Comparison of ENCODE assay signal across 2 cellular contexts in the genomic region with DNA sequence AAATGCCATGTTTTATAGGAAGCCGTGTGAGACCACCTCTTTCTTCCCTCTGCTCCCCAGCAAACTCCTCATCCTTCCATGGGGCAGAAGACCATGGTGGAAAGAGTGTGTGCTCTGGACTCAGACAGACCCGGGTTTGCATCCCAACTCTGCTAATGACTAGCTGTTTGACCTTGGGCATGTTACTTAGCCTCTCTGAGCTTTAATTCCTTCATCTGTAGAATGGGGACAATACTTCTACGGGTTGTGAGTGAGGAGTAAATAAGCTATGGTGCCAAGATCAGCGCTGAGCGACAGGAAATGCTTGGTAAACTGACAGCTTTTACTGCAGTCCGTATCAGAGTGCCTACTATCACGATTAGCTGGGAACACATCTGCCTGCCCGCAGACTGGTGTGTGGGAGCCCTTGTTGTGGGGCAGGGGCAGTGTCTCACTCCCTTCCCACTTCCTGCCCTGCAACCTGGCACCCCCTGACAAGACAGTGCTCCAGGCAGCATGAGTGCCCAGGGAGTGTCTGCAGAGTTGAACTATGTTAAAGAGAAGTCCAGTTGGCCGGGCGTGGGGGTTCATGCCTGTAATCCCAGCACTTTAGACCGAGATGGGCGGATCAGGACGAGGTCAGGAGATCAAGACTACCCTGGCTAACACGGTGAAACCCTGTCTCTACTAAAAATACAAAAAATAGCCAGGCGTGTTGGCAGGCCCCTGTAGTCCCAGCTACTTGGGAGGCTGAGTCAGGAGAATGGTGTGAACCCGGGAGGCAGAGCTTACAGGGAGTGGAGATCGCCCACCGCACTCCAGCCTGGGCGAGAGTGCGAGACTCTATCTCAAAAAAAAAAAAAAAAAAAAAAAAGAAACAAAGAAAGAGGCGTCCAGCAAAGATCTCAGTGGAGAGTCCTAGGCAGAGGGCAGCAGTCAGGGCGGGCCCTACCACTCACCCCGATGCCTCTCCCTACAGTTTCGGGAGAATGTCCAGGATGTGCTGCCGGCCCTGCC.
TF ChIP-seq lines count a peak whose summit lies in the region.

No MANE protein-coding gene starts in this region.

TF ChIP-seq in SK-N-SH, 30 proteins besides CTCF, POLR2A, EP300 and RAD21 (continued from another document):
- no peak for TF ChIP-seq RFX5 (IDR thresholded peaks at IDR 0.05; ENCODE audit: low read length)
- TF ChIP-seq EZH2phosphoT487 (IDR thresholded peaks at IDR 0.05; ENCODE audit: borderline replicate concordance, low read depth): no peak
- no peak for TF ChIP-seq FOXM1 (IDR thresholded peaks at IDR 0.05; ENCODE audit: low read depth)
- no peak for TF ChIP-seq GABPA (IDR thresholded peaks at IDR 0.05; ENCODE audit: low read depth)
- no peak for TF ChIP-seq RXRA (IDR thresholded peaks at IDR 0.05; ENCODE audit: borderline replicate concordance, low read depth)
- TF ChIP-seq SIN3A (IDR thresholded peaks at IDR 0.05; ENCODE audit: borderline replicate concordance, low read depth, low read length): no peak
- TF ChIP-seq NRF1 (IDR thresholded peaks at IDR 0.05; ENCODE audit: low read depth, low read length): no peak
- TF ChIP-seq FOXJ3 (CRISPR knock-in tag; IDR thresholded peaks at IDR 0.05): no peak
- no peak for TF ChIP-seq TAF1 (IDR thresholded peaks at IDR 0.05; ENCODE audit: borderline replicate concordance, low read depth, low read length)
- TF ChIP-seq, protein P1, sequence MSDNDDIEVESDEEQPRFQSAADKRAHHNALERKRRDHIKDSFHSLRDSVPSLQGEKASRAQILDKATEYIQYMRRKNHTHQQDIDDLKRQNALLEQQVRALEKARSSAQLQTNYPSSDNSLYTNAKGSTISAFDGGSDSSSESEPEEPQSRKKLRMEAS (IDR thresholded peaks at IDR 0.05; ENCODE audit: low read depth): no peak
- TF ChIP-seq NFIC (IDR thresholded peaks at IDR 0.05; ENCODE audit: borderline replicate concordance): no peak

TF ChIP-seq in SK-N-SH treated with all-trans-retinoic acid at 6 μM for 48 hours, 23 proteins besides CTCF, POLR2A, EP300 and RAD21 (continued from another document):
- no peak for TF ChIP-seq CSDC2 (CRISPR knock-in tag; IDR thresholded peaks at IDR 0.05)
- no peak for TF ChIP-seq ISL1 (CRISPR knock-in tag; IDR thresholded peaks at IDR 0.05)
- no peak for TF ChIP-seq ZNF8 (CRISPR knock-in tag; IDR thresholded peaks at IDR 0.05)
- TF ChIP-seq OSR1 (CRISPR knock-in tag; IDR thresholded peaks at IDR 0.05): no peak
- TF ChIP-seq ZFP3 (CRISPR knock-in tag; IDR thresholded peaks at IDR 0.05): no peak
- no peak for TF ChIP-seq ZNF565 (CRISPR knock-in tag; conservative IDR thresholded peaks at IDR 0.05; ENCODE audit: low read depth)
- TF ChIP-seq BACH2 (CRISPR knock-in tag; IDR thresholded peaks at IDR 0.05; ENCODE audit: borderline replicate concordance): no peak
- no peak for TF ChIP-seq TOX (CRISPR knock-in tag; IDR thresholded peaks at IDR 0.05; ENCODE audit: borderline replicate concordance)
TF ChIP-seq in SK-N-SH treated with all-trans-retinoic acid at 6 μM for 48 hours: peak in this region for 0.
